1 cellular context compared by ENCODE assay signal in the genomic region with DNA sequence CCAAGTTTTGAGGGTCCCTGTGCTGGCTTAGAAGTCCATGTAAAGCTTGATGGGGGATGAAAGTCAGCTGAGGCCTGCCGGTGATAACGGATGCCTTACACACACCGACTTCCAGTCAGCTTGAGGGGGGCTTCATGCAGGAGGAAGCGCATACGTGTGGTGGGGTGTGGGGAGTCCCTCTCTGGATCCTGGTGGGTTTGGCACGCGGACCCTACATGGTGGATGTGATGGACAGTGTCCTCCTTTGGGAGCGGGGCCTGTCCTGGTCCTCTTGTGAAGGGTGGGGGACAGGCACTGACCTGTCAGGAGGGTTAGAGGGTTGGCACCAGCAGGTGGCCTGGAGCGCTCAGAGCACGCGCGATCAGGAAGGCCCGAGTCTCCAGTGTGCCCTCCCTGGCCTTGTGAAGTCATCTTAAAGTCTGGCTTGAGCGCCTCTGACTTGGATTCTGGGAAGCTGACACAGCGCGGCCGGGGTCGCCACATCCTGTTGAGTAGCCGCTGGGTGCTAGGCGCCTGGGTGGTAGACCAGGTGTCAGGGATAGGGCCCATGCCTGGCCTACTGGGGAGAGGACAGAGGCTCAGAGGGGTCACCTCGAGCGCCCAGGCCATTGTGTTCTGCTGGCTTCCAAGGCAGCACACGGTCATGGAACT.
TF ChIP-seq lines count a peak whose summit lies in the region.

No MANE protein-coding gene starts in this region.

TF ChIP-seq in K562, 482 proteins besides CTCF, POLR2A, EP300 and RAD21 (continued from another document):
- TF ChIP-seq, protein P1, sequence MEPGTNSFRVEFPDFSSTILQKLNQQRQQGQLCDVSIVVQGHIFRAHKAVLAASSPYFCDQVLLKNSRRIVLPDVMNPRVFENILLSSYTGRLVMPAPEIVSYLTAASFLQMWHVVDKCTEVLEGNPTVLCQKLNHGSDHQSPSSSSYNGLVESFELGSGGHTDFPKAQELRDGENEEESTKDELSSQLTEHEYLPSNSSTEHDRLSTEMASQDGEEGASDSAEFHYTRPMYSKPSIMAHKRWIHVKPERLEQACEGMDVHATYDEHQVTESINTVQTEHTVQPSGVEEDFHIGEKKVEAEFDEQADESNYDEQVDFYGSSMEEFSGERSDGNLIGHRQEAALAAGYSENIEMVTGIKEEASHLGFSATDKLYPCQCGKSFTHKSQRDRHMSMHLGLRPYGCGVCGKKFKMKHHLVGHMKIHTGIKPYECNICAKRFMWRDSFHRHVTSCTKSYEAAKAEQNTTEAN (CRISPR knock-in tag; IDR thresholded peaks at IDR 0.05), result no peak
- TF ChIP-seq TCF3 (CRISPR knock-in tag; IDR thresholded peaks at IDR 0.05), result no peak
TF ChIP-seq in K562: peak in this region for 5.
